14 cellular contexts compared by ENCODE assay signal in the genomic region with DNA sequence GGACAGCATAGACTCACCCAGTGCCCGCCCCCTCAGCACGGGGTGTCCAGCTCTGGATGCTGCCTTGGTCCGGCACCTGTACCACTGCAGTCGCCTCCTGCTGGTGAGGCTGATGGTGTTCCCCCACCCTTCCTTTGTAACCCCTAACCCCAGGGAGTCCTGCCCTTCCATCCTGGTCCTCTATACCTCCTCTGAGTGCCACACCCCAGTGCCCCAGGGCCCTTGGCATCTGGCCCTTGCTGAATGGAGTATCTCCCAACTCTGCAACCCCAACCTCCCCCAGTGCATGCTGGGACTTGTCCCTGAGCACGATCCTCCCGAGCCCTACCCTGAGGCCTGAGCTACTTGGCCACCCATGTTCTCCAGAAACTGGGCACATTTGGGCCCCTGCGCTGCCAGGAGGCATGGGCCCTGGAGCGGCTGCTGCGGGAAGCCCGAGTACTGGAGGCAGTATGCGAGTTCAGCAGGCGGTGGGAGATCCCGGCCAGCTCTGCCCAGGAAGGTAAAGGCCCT. TPM values are rescaled to one million over a fixed set of nuclear protein-coding genes. Genes with fewer than 3 reads are reported as not detected.
DNase-seq lines count a peak whose midpoint lies in the region; ATAC-seq, FAIRE-seq and TF ChIP-seq lines count a peak whose summit lies in the region.
"Had no signal": no experiment of that assay in that cellular context is flagged by ENCODE, and none has a peak within 500 bp of the region (broad histone marks: within the 10 kb centered on the region; RNA-seq: fewer than 3 reads in every experiment).

No MANE protein-coding gene starts in this region.

- H3K9me3 ChIP-seq in A549 (no peaks in the 10 kb centered on the region), T-helper 17 cell (ENCODE audit: control insufficient read depth, low read length, poor library complexity, severe bottlenecking) (no peaks in the 10 kb centered on the region)

- H3K27me3 Mint-ChIP-seq in T-helper 17 cell, result no peaks in the 10 kb centered on the region
- H3K27me3 Mint-ChIP-seq: activated naive CD8-positive, alpha-beta T cell treated with anti-CD3 and anti-CD28 coated beads for 36 hours had no signal

- TF ChIP-seq RAD21 in A549 (conservative IDR thresholded peaks at IDR 0.05 in 1 of 2, IDR thresholded peaks at IDR 0.05 in 1 of 2), result no peak

- CTCF ChIA-PET in A549 (lab: Yijun Ruan, JAX), result interaction anchor here (1.2 to 22.1 kb wide), 11 partner anchors 11 to 116 kb away, joined by 3 to 301 read pairs (median 7); a partner anchor contains a TSS

- no peak for DNase-seq in A549 (ENCODE audit: low read depth in 1 of 2, low spot score in 1 of 2)
- no peak for DNase-seq in GM10266 (ENCODE audit: extremely low spot score)
- no peak for DNase-seq in T-helper 17 cell
- peak; percentile 5 for DNase-seq in hepatic stellate cell (ENCODE audit: low spot score)
- DNase-seq in activated gamma-delta T cell (lab: John Stamatoyannopoulos, UW), result no peak
- no peak for DNase-seq in NCI-H748 (lab: John Stamatoyannopoulos, UW; ENCODE audit: unreplicated experiment)
- DNase-seq: activated naive CD8-positive, alpha-beta T cell treated with anti-CD3 and anti-CD28 coated beads for 36 hours; CD8-positive, alpha-beta T cell; effector CD8-positive, alpha-beta T cell; stimulated activated naive CD4-positive, alpha-beta T cell treated with Interleukin-2 at 50 U/mL for 16 hours had no signal

- H3K4me2 ChIP-seq in A549, result no peak overlapping the region
- H3K4me2 ChIP-seq: KMS-11 had no signal

- 86% methylated on average over 13 of the region's 13 CpGs for WGBS in A549 (ENCODE audit: missing lambda C conversion rate)

- H3K4me1 Mint-ChIP-seq in T-helper 17 cell, result peaks cover 49% of the 10 kb centered on the region

- no peak overlapping the region for H3K4me3 ChIP-seq in A549
- H3K4me3 ChIP-seq: lung had no signal

- POLR2A ChIA-PET in A549 (lab: Yijun Ruan, JAX), result no interaction called here

- no peak overlapping the region; a peak in 1 of 6 replicates for H3K27ac ChIP-seq in A549
- H3K27ac ChIP-seq: KMS-11 had no signal

- peaks cover 6% of the 10 kb centered on the region for H3K36me3 Mint-ChIP-seq in T-helper 17 cell (ENCODE audit: low read depth)

- H3K4me3 Mint-ChIP-seq in T-helper 17 cell, result no peak overlapping the region
- H3K4me3 Mint-ChIP-seq: activated naive CD8-positive, alpha-beta T cell treated with anti-CD3 and anti-CD28 coated beads for 36 hours; CD8-positive, alpha-beta T cell had no signal

- no peak for FAIRE-seq in A549 (lab: Jason Lieb, UNC)

- no peak for TF ChIP-seq POLR2A in A549 (IDR thresholded peaks at IDR 0.05; ENCODE audit: low read length)

- ATAC-seq in A549 (peak in 1 of 2 experiments; percentile 26; a peak in 3 of 6 replicates), T-helper 17 cell (no peak), HG03354 (IDR thresholded peaks at IDR 0.05; ENCODE audit: poor library complexity, severe bottlenecking, unreplicated experiment) (no peak), GM18861 (IDR thresholded peaks at IDR 0.05; ENCODE audit: unreplicated experiment) (no peak)
- ATAC-seq: CD8-positive, alpha-beta T cell had no signal

- no peak for TF ChIP-seq EP300 in A549 (IDR thresholded peaks at IDR 0.05)

- TF ChIP-seq CTCF in A549 (IDR thresholded peaks at IDR 0.05) (0 out of 3 replicates have a peak, but pooled peaks have one; percentile 15), GM10266 (IDR thresholded peaks at IDR 0.05; ENCODE audit: control insufficient read depth, insufficient read depth, low read depth, missing control alignments) (peak; percentile 8)

- peaks cover 9% of the 10 kb centered on the region; the same call in 1 of the 3 replicates for H3K4me1 ChIP-seq in A549

- peak overlapping the region; percentile 19 for H3K27ac Mint-ChIP-seq in T-helper 17 cell
- H3K27ac Mint-ChIP-seq: CD8-positive, alpha-beta T cell had no signal

TF ChIP-seq in A549, 52 proteins besides CTCF, POLR2A, EP300 and RAD21:
- TF ChIP-seq CHD2 (IDR thresholded peaks at IDR 0.05; ENCODE audit: low read length, partially characterized antibody), result no peak
- no peak for TF ChIP-seq RCOR1 (IDR thresholded peaks at IDR 0.05; ENCODE audit: low read depth, low read length)
- no peak for TF ChIP-seq FOXS1 (CRISPR knock-in tag; IDR thresholded peaks at IDR 0.05)
- TF ChIP-seq, protein P1, sequence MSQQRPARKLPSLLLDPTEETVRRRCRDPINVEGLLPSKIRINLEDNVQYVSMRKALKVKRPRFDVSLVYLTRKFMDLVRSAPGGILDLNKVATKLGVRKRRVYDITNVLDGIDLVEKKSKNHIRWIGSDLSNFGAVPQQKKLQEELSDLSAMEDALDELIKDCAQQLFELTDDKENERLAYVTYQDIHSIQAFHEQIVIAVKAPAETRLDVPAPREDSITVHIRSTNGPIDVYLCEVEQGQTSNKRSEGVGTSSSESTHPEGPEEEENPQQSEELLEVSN (IDR thresholded peaks at IDR 0.05; ENCODE audit: borderline replicate concordance, low read depth), result no peak
- TF ChIP-seq ZNF302 (CRISPR knock-in tag; IDR thresholded peaks at IDR 0.05), result no peak
- TF ChIP-seq NPAS2 (CRISPR knock-in tag; IDR thresholded peaks at IDR 0.05; ENCODE audit: borderline replicate concordance), result no peak
- no peak for TF ChIP-seq JUNB (IDR thresholded peaks at IDR 0.05)
- no peak for TF ChIP-seq RFX5 (IDR thresholded peaks at IDR 0.05)
- TF ChIP-seq, protein P2, sequence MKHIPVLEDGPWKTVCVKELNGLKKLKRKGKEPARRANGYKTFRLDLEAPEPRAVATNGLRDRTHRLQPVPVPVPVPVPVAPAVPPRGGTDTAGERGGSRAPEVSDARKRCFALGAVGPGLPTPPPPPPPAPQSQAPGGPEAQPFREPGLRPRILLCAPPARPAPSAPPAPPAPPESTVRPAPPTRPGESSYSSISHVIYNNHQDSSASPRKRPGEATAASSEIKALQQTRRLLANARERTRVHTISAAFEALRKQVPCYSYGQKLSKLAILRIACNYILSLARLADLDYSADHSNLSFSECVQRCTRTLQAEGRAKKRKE (CRISPR knock-in tag; IDR thresholded peaks at IDR 0.05; ENCODE audit: low read depth), result no peak
- no peak for TF ChIP-seq FOSB (CRISPR knock-in tag; IDR thresholded peaks at IDR 0.05)
- TF ChIP-seq, protein P3, sequence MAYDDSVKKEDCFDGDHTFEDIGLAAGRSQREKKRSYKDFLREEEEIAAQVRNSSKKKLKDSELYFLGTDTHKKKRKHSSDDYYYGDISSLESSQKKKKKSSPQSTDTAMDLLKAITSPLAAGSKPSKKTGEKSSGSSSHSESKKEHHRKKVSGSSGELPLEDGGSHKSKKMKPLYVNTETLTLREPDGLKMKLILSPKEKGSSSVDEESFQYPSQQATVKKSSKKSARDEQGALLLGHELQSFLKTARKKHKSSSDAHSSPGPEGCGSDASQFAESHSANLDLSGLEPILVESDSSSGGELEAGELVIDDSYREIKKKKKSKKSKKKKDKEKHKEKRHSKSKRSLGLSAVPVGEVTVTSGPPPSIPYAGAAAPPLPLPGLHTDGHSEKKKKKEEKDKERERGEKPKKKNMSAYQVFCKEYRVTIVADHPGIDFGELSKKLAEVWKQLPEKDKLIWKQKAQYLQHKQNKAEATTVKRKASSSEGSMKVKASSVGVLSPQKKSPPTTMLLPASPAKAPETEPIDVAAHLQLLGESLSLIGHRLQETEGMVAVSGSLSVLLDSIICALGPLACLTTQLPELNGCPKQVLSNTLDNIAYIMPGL (CRISPR knock-in tag; IDR thresholded peaks at IDR 0.05; ENCODE audit: borderline replicate concordance), result no peak
- TF ChIP-seq, protein P4, sequence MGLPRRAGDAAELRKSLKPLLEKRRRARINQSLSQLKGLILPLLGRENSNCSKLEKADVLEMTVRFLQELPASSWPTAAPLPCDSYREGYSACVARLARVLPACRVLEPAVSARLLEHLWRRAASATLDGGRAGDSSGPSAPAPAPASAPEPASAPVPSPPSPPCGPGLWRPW (IDR thresholded peaks at IDR 0.05), result no peak
- TF ChIP-seq, protein P5, sequence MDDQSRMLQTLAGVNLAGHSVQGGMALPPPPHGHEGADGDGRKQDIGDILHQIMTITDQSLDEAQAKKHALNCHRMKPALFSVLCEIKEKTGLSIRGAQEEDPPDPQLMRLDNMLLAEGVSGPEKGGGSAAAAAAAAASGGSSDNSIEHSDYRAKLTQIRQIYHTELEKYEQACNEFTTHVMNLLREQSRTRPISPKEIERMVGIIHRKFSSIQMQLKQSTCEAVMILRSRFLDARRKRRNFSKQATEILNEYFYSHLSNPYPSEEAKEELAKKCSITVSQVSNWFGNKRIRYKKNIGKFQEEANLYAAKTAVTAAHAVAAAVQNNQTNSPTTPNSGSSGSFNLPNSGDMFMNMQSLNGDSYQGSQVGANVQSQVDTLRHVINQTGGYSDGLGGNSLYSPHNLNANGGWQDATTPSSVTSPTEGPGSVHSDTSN (IDR thresholded peaks at IDR 0.05), result no peak
- no peak for TF ChIP-seq EHF (CRISPR knock-in tag; IDR thresholded peaks at IDR 0.05)
- no peak for TF ChIP-seq CBX2 (IDR thresholded peaks at IDR 0.05; ENCODE audit: borderline replicate concordance, low read depth)
- TF ChIP-seq KDM5A (IDR thresholded peaks at IDR 0.05), result no peak
- TF ChIP-seq RNF2 (IDR thresholded peaks at IDR 0.05; ENCODE audit: borderline replicate concordance, low read depth), result no peak
- no peak for TF ChIP-seq EHMT2 (IDR thresholded peaks at IDR 0.05; ENCODE audit: low read depth)
- no peak for TF ChIP-seq SREBF2 (IDR thresholded peaks at IDR 0.05)
- no peak for TF ChIP-seq FOSL2 (IDR thresholded peaks at IDR 0.05)
- no peak for TF ChIP-seq FOSL2 (CRISPR knock-in tag; IDR thresholded peaks at IDR 0.05)

RNA-seq across cellular contexts. Expression of a gene that starts 15.8 kb away (rescaled TPM):
- polyA plus RNA-seq in A549 (2011; rRNA removed) (5.6 and 7.2 TPM in 2 replicates), A549 (2017; fragmentation: RNase III; extraction: RNeasy Plus Mini Kit Qiagen cat#74134 plus additional on column Dnase treatment) (22.5 to 24.7 TPM (median 23.0 TPM) in 3 replicates)
- polyA plus RNA-seq in A549 (2012; cell fraction: cytosol; rRNA removed), result 16.2 and 18.1 TPM in 2 replicates
- 48.3 and 50.0 TPM in 2 replicates for polyA plus RNA-seq in A549 (2012; cell fraction: nucleus; rRNA removed)
- 9.3 and 12.8 TPM in 2 replicates for polyA minus RNA-seq in A549 (2011; rRNA and poly(A)+ RNA removed)
- 10 to 100 TPM; 46.5 to 66.0 TPM for total RNA-seq in T-helper 17 cell

RNA-seq across cellular contexts. Expression of a gene that starts 17.9 kb away (rescaled TPM):
- polyA plus RNA-seq in A549 (2011; rRNA removed), result 51.5 and 58.4 TPM in 2 replicates
- polyA plus RNA-seq in A549 (2012; cell fraction: cytosol; rRNA removed), result 25.3 and 26.9 TPM in 2 replicates
- polyA plus RNA-seq in A549 (2012; cell fraction: nucleus; rRNA removed), result 17.0 and 22.5 TPM in 2 replicates
- 38.6 to 42.5 TPM (median 40.8 TPM) in 3 replicates for polyA plus RNA-seq in A549 (2017; fragmentation: RNase III; extraction: RNeasy Plus Mini Kit Qiagen cat#74134 plus additional on column Dnase treatment)
- 51.4 and 53.3 TPM in 2 replicates for polyA minus RNA-seq in A549 (2011; rRNA and poly(A)+ RNA removed)
- 10 to 100 TPM; 48.5 to 57.8 TPM for total RNA-seq in T-helper 17 cell
